30 cellular contexts compared by ENCODE assay signal in genomic region chr15:28900041-28900891, GRCh38. TPM values are rescaled to one million over a fixed set of nuclear protein-coding genes. Genes with fewer than 3 reads are reported as not detected.
DNase-seq lines count a peak whose midpoint lies in the region; ATAC-seq, FAIRE-seq and TF ChIP-seq lines count a peak whose summit lies in the region.
"Had no signal": no experiment of that assay in that cellular context is flagged by ENCODE, and none has a peak within 500 bp of the region (broad histone marks: within the 10 kb centered on the region; RNA-seq: fewer than 3 reads in every experiment).

No MANE protein-coding gene starts in this region.

- POLR2A ChIA-PET in HepG2 (lab: Yijun Ruan, JAX), result no interaction called here

- H3K4me1 ChIP-seq in right lobe of liver (no peaks in the 10 kb centered on the region), HepG2 (ENCODE audit: insufficient read depth, low read length) (no peaks in the 10 kb centered on the region), neuronal stem cell (ENCODE audit: control insufficient read depth in 2 of 2, insufficient read depth in 1 of 2, low read depth in 1 of 2, low read length in 2 of 2) (peaks cover 2 to 6% of the 10 kb centered on the region in 2 donors)
- H3K4me1 ChIP-seq: tibial nerve had no signal

- H3K36me3 Mint-ChIP-seq in activated T-helper 1 cell treated with anti-CD3 and anti-CD28 coated beads, Interleukin-12 subunit alpha, Interleukin-12 subunit beta, Interleukin-2, Interleukin-4 antibody, amounts not matched to agents 30 ng/mL and 10 ng/mL and 1 ng/mL, durations not matched to agents 14 hours and 24 hours and 36 hours (ENCODE audit: low read depth), result no peaks in the 10 kb centered on the region

- H2AK5ac ChIP-seq in neuronal stem cell (ENCODE audit: low read depth, low read length), result peak overlapping the region; percentile 25

- no peak for TF ChIP-seq EP300 in HepG2 (IDR thresholded peaks at IDR 0.05; ENCODE audit: low read depth in 2 of 2, low read length in 2 of 2)
- TF ChIP-seq EP300 in HepG2 (CRISPR knock-in tag; IDR thresholded peaks at IDR 0.05; ENCODE audit: borderline replicate concordance), result no peak

- H3K9ac ChIP-seq in HepG2 (ENCODE audit: insufficient read depth, low read depth, low read length), result no peak overlapping the region
- H3K9ac ChIP-seq in neuronal stem cell (ENCODE audit: low read depth, low read length, poor library complexity), result no peak overlapping the region
- H3K9ac ChIP-seq: BLaER1 had no signal

- H2BK15ac ChIP-seq in neuronal stem cell (ENCODE audit: low read length), result no peak overlapping the region

- in situ Hi-C loops in HepG2 (cut with HindIII; ENCODE audit: extremely low pct_ligation_motif_present, low pct_unique_long_range_greater_than_20kb), result no loop called here

- TF ChIP-seq CTCF in right lobe of liver (IDR thresholded peaks at IDR 0.05) (no peak), HepG2 (CRISPR knock-in tag; IDR thresholded peaks at IDR 0.05) (no peak)

- DNase-seq in right lobe of liver, result no peak
- DNase-seq in HepG2 (ENCODE audit: low spot score), result no peak
- peak; percentile 42 for DNase-seq in cerebellar cortex (ENCODE audit: low spot score)
- no peak for DNase-seq in neuronal stem cell (ENCODE audit: low spot score)
- DNase-seq in activated CD4-positive, alpha-beta T cell treated with anti-CD3 and anti-CD28 coated beads, Interleukin-2, amount 50 U/mL, for 48 hours, result no peak
- no peak for DNase-seq in activated T-helper 1 cell treated with anti-CD3 and anti-CD28 coated beads, Interleukin-12 subunit alpha, Interleukin-12 subunit beta, Interleukin-2, Interleukin-4 antibody, amounts not matched to agents 30 ng/mL and 10 ng/mL and 1 ng/mL, durations not matched to agents 14 hours and 24 hours and 36 hours (ENCODE audit: low spot score)
- no peak for DNase-seq in A172 (ENCODE audit: low spot score)
- DNase-seq: activated CD4-positive, alpha-beta T cell treated with anti-CD3 and anti-CD28 coated beads for 4 hours; brain microvascular endothelial cell; DND-41; effector CD8-positive, alpha-beta T cell; HCEC 1CT; KBM-7; MG63; NCI-H2081; NCI-H2227 treated with DMSO at 0.1 percent for 48 hours; NCI-H526 treated with DMSO at 0.1 percent for 48 hours; SHP77 treated with DMSO at 0.1 percent for 48 hours had no signal

- H3K79me2 ChIP-seq in HepG2 (ENCODE audit: insufficient read depth, low read length), result no peaks in the 10 kb centered on the region

- FAIRE-seq in HepG2 (lab: Jason Lieb, UNC), result no peak
- FAIRE-seq: colon, GM18507 had no signal

- H3K9me3 Mint-ChIP-seq in activated T-helper 1 cell treated with anti-CD3 and anti-CD28 coated beads, Interleukin-12 subunit alpha, Interleukin-12 subunit beta, Interleukin-2, Interleukin-4 antibody, amounts not matched to agents 30 ng/mL and 10 ng/mL and 1 ng/mL, durations not matched to agents 14 hours and 24 hours and 36 hours, result no peaks in the 10 kb centered on the region
- H3K9me3 Mint-ChIP-seq: T-helper 2 cell treated with Interferon-gamma antibody and Interleukin-4, amounts not matched to agents 5 μg/mL and 100 μg/mL, for 36 hours had no signal

- H3K27me3 ChIP-seq in right lobe of liver (no peaks in the 10 kb centered on the region), HepG2 (ENCODE audit: control insufficient read depth in 1 of 2, insufficient read depth in 2 of 2, low read length in 2 of 2) (0 out of 5 replicates have a peak, but pooled peaks cover 0 to 3% of the 10 kb centered on the region in 2 experiments), neuronal stem cell (ENCODE audit: control insufficient read depth in 3 of 3, insufficient read depth in 3 of 3, low read depth in 1 of 3, low read length in 3 of 3) (no peaks in the 10 kb centered on the region)
- H3K27me3 ChIP-seq: BLaER1, brain microvascular endothelial cell, MG63, tibial nerve had no signal

- H3K14ac ChIP-seq in neuronal stem cell (ENCODE audit: low read length), result peak overlapping the region; percentile 79

- H4K20me1 ChIP-seq in HepG2 (ENCODE audit: insufficient read depth, low read length), result no peaks in the 10 kb centered on the region

- peaks cover 5% of the 10 kb centered on the region for H3K27me3 Mint-ChIP-seq in activated T-helper 1 cell treated with anti-CD3 and anti-CD28 coated beads, Interleukin-12 subunit alpha, Interleukin-12 subunit beta, Interleukin-2, Interleukin-4 antibody, amounts not matched to agents 30 ng/mL and 10 ng/mL and 1 ng/mL, durations not matched to agents 14 hours and 24 hours and 36 hours (ENCODE audit: insufficient read depth)

- intact Hi-C loops in right lobe of liver (cut with DNase I) (no loop called here), HepG2 (cut with micrococcal nuclease; ENCODE audit: unreplicated experiment) (no loop called here)
- intact Hi-C loops in activated T-helper 1 cell treated with anti-CD3 and anti-CD28 coated beads, Interleukin-12 subunit alpha, Interleukin-12 subunit beta, Interleukin-2, Interleukin-4 antibody, amounts not matched to agents 30 ng/mL and 10 ng/mL and 1 ng/mL, durations not matched to agents 14 hours and 24 hours and 36 hours (cut with micrococcal nuclease), result no loop called here

- no peak overlapping the region for H3K27ac Mint-ChIP-seq in activated T-helper 1 cell treated with anti-CD3 and anti-CD28 coated beads, Interleukin-12 subunit alpha, Interleukin-12 subunit beta, Interleukin-2, Interleukin-4 antibody, amounts not matched to agents 30 ng/mL and 10 ng/mL and 1 ng/mL, durations not matched to agents 14 hours and 24 hours and 36 hours
- H3K27ac Mint-ChIP-seq: T-helper 2 cell treated with Interferon-gamma antibody and Interleukin-4, amounts not matched to agents 5 μg/mL and 100 μg/mL, for 36 hours had no signal

- H3K4me3 Mint-ChIP-seq in activated T-helper 1 cell treated with anti-CD3 and anti-CD28 coated beads, Interleukin-12 subunit alpha, Interleukin-12 subunit beta, Interleukin-2, Interleukin-4 antibody, amounts not matched to agents 30 ng/mL and 10 ng/mL and 1 ng/mL, durations not matched to agents 14 hours and 24 hours and 36 hours, result no peak overlapping the region
- H3K4me3 Mint-ChIP-seq: T-helper 2 cell treated with Interferon-gamma antibody and Interleukin-4, amounts not matched to agents 5 μg/mL and 100 μg/mL, for 36 hours had no signal

- no peaks in the 10 kb centered on the region for H3K36me3 ChIP-seq in right lobe of liver
- H3K36me3 ChIP-seq in HepG2 (replicated peaks in 1 of 2; ENCODE audit: control insufficient read depth in 1 of 2, insufficient read depth in 2 of 2, low read length in 2 of 2), result no peaks in the 10 kb centered on the region
- H3K36me3 ChIP-seq in neuronal stem cell (replicated peaks in 1 of 2; ENCODE audit: control insufficient read depth in 2 of 2, insufficient read depth in 2 of 2, low read length in 2 of 2), result peaks cover 2 to 15% of the 10 kb centered on the region in 2 donors
- H3K36me3 ChIP-seq: brain microvascular endothelial cell, tibial nerve had no signal

- 59% methylated on average over 6 of the region's 18 CpGs for WGBS in right lobe of liver (ENCODE audit: insufficient coverage, low coverage, low lambda C conversion rate, missing lambda C conversion rate)
- WGBS in HepG2 (ENCODE audit: low lambda C conversion rate), result 62% methylated on average over 12 of the region's 18 CpGs
- no CpG with 5 or more reads among the region's 18 CpGs for WGBS in neuronal stem cell (ENCODE audit: extremely low coverage in 2 of 2, insufficient read length in 2 of 2, insufficient replicate concordance in 1 of 2), 2 donors

- TF ChIP-seq RAD21 in HepG2 (CRISPR knock-in tag; IDR thresholded peaks at IDR 0.05), result no peak

- H3K4me1 Mint-ChIP-seq in activated T-helper 1 cell treated with anti-CD3 and anti-CD28 coated beads, Interleukin-12 subunit alpha, Interleukin-12 subunit beta, Interleukin-2, Interleukin-4 antibody, amounts not matched to agents 30 ng/mL and 10 ng/mL and 1 ng/mL, durations not matched to agents 14 hours and 24 hours and 36 hours (ENCODE audit: low read depth), result no peaks in the 10 kb centered on the region

- H3K4me3 ChIP-seq in right lobe of liver (no peak overlapping the region), HepG2 (replicated peaks in 1 of 3; ENCODE audit: insufficient read depth in 1 of 3, low read depth in 2 of 3, low read length in 3 of 3) (no peak overlapping the region), neuronal stem cell (ENCODE audit: low read length in 2 of 2) (no peak overlapping the region)
- H3K4me3 ChIP-seq: BLaER1, lung, MG63, tibial nerve had no signal

- H2BK5ac ChIP-seq in neuronal stem cell (ENCODE audit: low read length), result no peak overlapping the region

- no peak overlapping the region for H2BK120ac ChIP-seq in neuronal stem cell (ENCODE audit: low read depth, low read length)

- H3K4ac ChIP-seq in neuronal stem cell (ENCODE audit: low read length), result no peak overlapping the region

- H3K9me3 ChIP-seq in right lobe of liver (no peaks in the 10 kb centered on the region), HepG2 (ENCODE audit: low read length) (no peaks in the 10 kb centered on the region), neuronal stem cell (replicated peaks in 1 of 2; ENCODE audit: control insufficient read depth in 2 of 2, insufficient read depth in 1 of 2, low read depth in 1 of 2, low read length in 2 of 2) (peaks cover 4 to 25% of the 10 kb centered on the region in 2 donors)
- H3K9me3 ChIP-seq: BLaER1, MG63, tibial nerve had no signal

- no peak overlapping the region for H2BK12ac ChIP-seq in neuronal stem cell (ENCODE audit: low read length)

- H3K79me1 ChIP-seq in neuronal stem cell (ENCODE audit: low read depth, low read length), result peaks cover 19% of the 10 kb centered on the region

- H3K23ac ChIP-seq in neuronal stem cell (ENCODE audit: low read depth, low read length, poor library complexity), result no peak overlapping the region

- no peak overlapping the region for H4K8ac ChIP-seq in neuronal stem cell (ENCODE audit: low read depth, low read length)

- TF ChIP-seq POLR2A in right lobe of liver (IDR thresholded peaks at IDR 0.05) (no peak), HepG2 (IDR thresholded peaks at IDR 0.05; ENCODE audit: insufficient read depth in 1 of 2, low read depth in 2 of 2, low read length in 2 of 2) (no peak)

- no peak overlapping the region for H4K91ac ChIP-seq in neuronal stem cell (ENCODE audit: low read depth, low read length, poor library complexity)

- CTCF ChIA-PET in HepG2 (lab: Yijun Ruan, JAX; ENCODE audit: low intra/inter-chr PET ratio, low total read pairs), result no interaction called here

- no TSS peak for BruUV-seq in HepG2 (replicated peaks; lab: Mats Ljungman, UMichigan)

- ATAC-seq in right lobe of liver (peak in 3 of 4 donors; percentile 22 to 37 (median 32)), HepG2 (no peak)

- H3K4me2 ChIP-seq in HepG2 (ENCODE audit: low read depth, low read length), result no peak overlapping the region
- H3K4me2 ChIP-seq in neuronal stem cell (ENCODE audit: insufficient read depth, low read length, poor library complexity, severe bottlenecking), result no peak overlapping the region
- H3K4me2 ChIP-seq: BLaER1 had no signal

- peak overlapping the region; percentile 57 for H3K18ac ChIP-seq in neuronal stem cell (ENCODE audit: low read length)

- no peak overlapping the region for H2AFZ ChIP-seq in HepG2 (ENCODE audit: low read length)
- no peak overlapping the region for H2AFZ ChIP-seq in neuronal stem cell (ENCODE audit: low read length)

- H3K27ac ChIP-seq in right lobe of liver (no peak overlapping the region), HepG2 (ENCODE audit: extremely low read length, insufficient read depth, low read length) (no peak overlapping the region), neuronal stem cell (replicated peaks; ENCODE audit: low read length) (no peak overlapping the region)
- H3K27ac ChIP-seq: BLaER1, brain microvascular endothelial cell, tibial nerve, VCaP had no signal

RNA-seq across cellular contexts. Expression of gene APBA2, which starts 14.5 kb away (rescaled TPM):
- under 1 TPM; 0.51 to 0.75 (median 0.69) TPM for total RNA-seq in right lobe of liver
- 0.29 and 0.62 TPM in 2 replicates for total RNA-seq in HepG2 (2016; rRNA removed; fragmentation: Illumina TruSeq; extraction: Trizol)
- total RNA-seq in HepG2 (2016; cell fraction: cytosol; rRNA removed; fragmentation: Illumina TruSeq; extraction: Trizol; ENCODE audit: low read depth), result 0.40 and 0.79 TPM in 2 replicates
- total RNA-seq in HepG2 (2016; cell fraction: insoluble cytoplasmic fraction; rRNA removed; fragmentation: Illumina TruSeq; extraction: Trizol), result 0.56 and 0.74 TPM in 2 replicates
- total RNA-seq in HepG2 (2016; cell fraction: membrane; rRNA removed; fragmentation: Illumina TruSeq; extraction: Trizol), result 0.79 and 0.83 TPM in 2 replicates
- 0.60 and 0.71 TPM in 2 replicates for total RNA-seq in HepG2 (2016; cell fraction: nucleus; rRNA removed; fragmentation: Illumina TruSeq; extraction: Trizol)
- 1.5 and 2.3 TPM in 2 replicates for polyA plus RNA-seq in HepG2 (2011; rRNA removed)
- polyA plus RNA-seq in HepG2 (2011; cell fraction: cytosol; rRNA removed), result 1.2 and 1.4 TPM in 2 replicates
- polyA plus RNA-seq in HepG2 (2011; cell fraction: nucleus; rRNA removed), result 2.0 and 2.3 TPM in 2 replicates
- 1.0 TPM in 2 replicates for polyA plus RNA-seq in HepG2 (2012)
- 0.34 and 0.35 TPM in 2 replicates for polyA plus RNA-seq in HepG2 (2016; cell fraction: cytosol; fragmentation: Illumina TruSeq; extraction: Trizol; ENCODE audit: low read depth)
- polyA plus RNA-seq in HepG2 (2016; cell fraction: insoluble cytoplasmic fraction; fragmentation: Illumina TruSeq; extraction: Trizol; ENCODE audit: low read depth), result 0.58 and 0.87 TPM in 2 replicates
- 0.64 TPM in 2 replicates for polyA plus RNA-seq in HepG2 (2016; cell fraction: membrane; fragmentation: Illumina TruSeq; extraction: Trizol; ENCODE audit: low read depth)
- polyA plus RNA-seq in HepG2 (2016; cell fraction: nucleus; fragmentation: Illumina TruSeq; extraction: Trizol; ENCODE audit: insufficient read depth, low read depth), result 1.00 and 1.3 TPM in 2 replicates
- 0.26 and 2.5 TPM in 2 replicates for polyA minus RNA-seq in HepG2 (2011; rRNA and poly(A)+ RNA removed; ENCODE audit: low replicate concordance)
- polyA minus RNA-seq in HepG2 (2011; cell fraction: cytosol; rRNA and poly(A)+ RNA removed), result 0.49 and 0.79 TPM in 2 replicates
- 0.99 and 1.9 TPM in 2 replicates for polyA minus RNA-seq in HepG2 (2011; cell fraction: nucleus; rRNA and poly(A)+ RNA removed)
- polyA plus RNA-seq in neuronal stem cell (2013, experiment 1 of 2), result 30.6 TPM
- 29.0 TPM for polyA plus RNA-seq in neuronal stem cell (2013, experiment 2 of 2)
- total RNA-seq in activated T-helper 1 cell treated with anti-CD3 and anti-CD28 coated beads, Interleukin-12 subunit alpha, Interleukin-12 subunit beta, Interleukin-2, Interleukin-4 antibody, amounts not matched to agents 30 ng/mL and 10 ng/mL and 1 ng/mL, durations not matched to agents 14 hours and 24 hours and 36 hours, result 0.80 and 0.86 TPM in 2 replicates
- 25.7 and 34.8 TPM in 2 replicates for total RNA-seq in A172 (2014; rRNA removed; shearing (Covaris generic))

RNA-seq across cellular contexts. Expression of gene GOLGA6L7, which starts 51.8 kb away (rescaled TPM):
- not detected for total RNA-seq in right lobe of liver
- not detected in 2 replicates for total RNA-seq in HepG2 (2016; rRNA removed; fragmentation: Illumina TruSeq; extraction: Trizol)
- total RNA-seq in HepG2 (2016; cell fraction: cytosol; rRNA removed; fragmentation: Illumina TruSeq; extraction: Trizol; ENCODE audit: low read depth), result not detected in 2 replicates
- total RNA-seq in HepG2 (2016; cell fraction: insoluble cytoplasmic fraction; rRNA removed; fragmentation: Illumina TruSeq; extraction: Trizol), result not detected in 2 replicates
- not detected in 2 replicates for total RNA-seq in HepG2 (2016; cell fraction: membrane; rRNA removed; fragmentation: Illumina TruSeq; extraction: Trizol)
- total RNA-seq in HepG2 (2016; cell fraction: nucleus; rRNA removed; fragmentation: Illumina TruSeq; extraction: Trizol), result not detected in 2 replicates
- polyA plus RNA-seq in HepG2 (2011; rRNA removed), result not detected in 2 replicates
- not detected in 2 replicates for polyA plus RNA-seq in HepG2 (2011; cell fraction: cytosol; rRNA removed)
- not detected in 2 replicates for polyA plus RNA-seq in HepG2 (2011; cell fraction: nucleus; rRNA removed)
- 0.13 TPM in 1 of 2 replicates, not detected in the other for polyA plus RNA-seq in HepG2 (2012)
- not detected in 2 replicates for polyA plus RNA-seq in HepG2 (2016; cell fraction: cytosol; fragmentation: Illumina TruSeq; extraction: Trizol; ENCODE audit: low read depth)
- not detected in 2 replicates for polyA plus RNA-seq in HepG2 (2016; cell fraction: insoluble cytoplasmic fraction; fragmentation: Illumina TruSeq; extraction: Trizol; ENCODE audit: low read depth)
- not detected in 2 replicates for polyA plus RNA-seq in HepG2 (2016; cell fraction: membrane; fragmentation: Illumina TruSeq; extraction: Trizol; ENCODE audit: low read depth)
- not detected in 2 replicates for polyA plus RNA-seq in HepG2 (2016; cell fraction: nucleus; fragmentation: Illumina TruSeq; extraction: Trizol; ENCODE audit: insufficient read depth, low read depth)
- polyA minus RNA-seq in HepG2 (2011; rRNA and poly(A)+ RNA removed; ENCODE audit: low replicate concordance), result not detected in 2 replicates
- polyA minus RNA-seq in HepG2 (2011; cell fraction: cytosol; rRNA and poly(A)+ RNA removed), result not detected in 2 replicates
- not detected in 2 replicates for polyA minus RNA-seq in HepG2 (2011; cell fraction: nucleus; rRNA and poly(A)+ RNA removed)
- polyA plus RNA-seq in neuronal stem cell (2013, experiment 1 of 2), result not detected
- not detected for polyA plus RNA-seq in neuronal stem cell (2013, experiment 2 of 2)
- not detected in 2 replicates for total RNA-seq in activated T-helper 1 cell treated with anti-CD3 and anti-CD28 coated beads, Interleukin-12 subunit alpha, Interleukin-12 subunit beta, Interleukin-2, Interleukin-4 antibody, amounts not matched to agents 30 ng/mL and 10 ng/mL and 1 ng/mL, durations not matched to agents 14 hours and 24 hours and 36 hours
- not detected in 2 replicates for total RNA-seq in A172 (2014; rRNA removed; shearing (Covaris generic))
- total RNA-seq: epithelial cell of proximal tubule, HT1080, kidney epithelial cell, lung, mononuclear cell, tibial nerve had no signal
- polyA plus RNA-seq: AG04450, lung had no signal

Comparison
In these comparisons a context has a peak if more than half of its experiments do, and no peak if none do; other contexts are left out.
1. RNA of gene APBA2, which starts 14.5 kb away (total RNA-seq): 25.7 to 34.8 TPM in A172; 0.80 to 0.86 TPM in activated T-helper 1 cell treated with anti-CD3 and anti-CD28 coated beads, Interleukin-12 subunit alpha, Interleukin-12 subunit beta, Interleukin-2, Interleukin-4 antibody, amounts not matched to agents 30 ng/mL and 10 ng/mL and 1 ng/mL, durations not matched to agents 14 hours and 24 hours and 36 hours, 0.51 to 0.75 TPM in right lobe of liver and 0.29 to 0.83 TPM in HepG2; every median in the first group is over 10 times any median in the second.